In genomic region chr10:95756061-95756751, GRCh38 we compare ENCODE assay signal across 8 cellular contexts. TPM values are rescaled to one million over a fixed set of nuclear protein-coding genes. Genes with fewer than 3 reads are reported as not detected.
DNase-seq lines count a peak whose midpoint lies in the region; TF ChIP-seq lines count a peak whose summit lies in the region.

ENTPD1 (plus strand) TSS chr10:95756163; CDS start chr10:95756240, 77 bp downstream.

- no peaks in the 10 kb centered on the region for H3K9me3 Mint-ChIP-seq in endothelial cell (ENCODE audit: unreplicated experiment)

- no peaks in the 10 kb centered on the region for H3K27me3 ChIP-seq in muscle layer of duodenum (ENCODE audit: low read depth, low read length)

- no peaks in the 10 kb centered on the region for H3K4me1 ChIP-seq in muscle layer of duodenum (ENCODE audit: control insufficient read depth in 1 of 2, insufficient read depth in 2 of 2, low read length in 2 of 2)

- no peak for TF ChIP-seq CTCF in endothelial cell (IDR thresholded peaks at IDR 0.05; ENCODE audit: unreplicated experiment)

- in situ Hi-C loops in GM18951 (cut with MboI; ENCODE audit: low sequenced_read_pairs, unreplicated experiment): loop anchor here (10.0 kb wide), 2 partner anchors 79 to 369 kb away; no protein-coding TSS in a partner anchor

- H3K36me3 ChIP-seq in muscle layer of duodenum (ENCODE audit: control insufficient read depth in 1 of 2, insufficient read depth in 2 of 2, low read length in 2 of 2): no peaks in the 10 kb centered on the region

- peak within 1 kb of the TSS; percentile 89 for H3K4me3 Mint-ChIP-seq in endothelial cell (ENCODE audit: unreplicated experiment)

- TF ChIP-seq POLR2A in GM18951 (IDR thresholded peaks at IDR 0.05; ENCODE audit: extremely low read depth, insufficient read depth, insufficient read length): peak; percentile 93

- H3K27me3 Mint-ChIP-seq in endothelial cell (ENCODE audit: unreplicated experiment): peaks cover 5% of the 10 kb centered on the region

- H3K4me3 ChIP-seq in muscle layer of duodenum (ENCODE audit: low read depth in 1 of 2, low read length in 2 of 2): peak within 1 kb of the TSS; percentile 66 to 68

- peaks cover 44% of the 10 kb centered on the region for H3K4me1 Mint-ChIP-seq in endothelial cell (ENCODE audit: unreplicated experiment)

- H3K27ac ChIP-seq in muscle layer of duodenum (ENCODE audit: low read length): peak within 1 kb of the TSS; percentile 89

- peak within 1 kb of the TSS; percentile 81 for H3K27ac Mint-ChIP-seq in endothelial cell (ENCODE audit: unreplicated experiment)

- peak; percentile 43 for DNase-seq in NOMO-1 treated with dmso at 0.1 percent for 144 hours (lab: John Stamatoyannopoulos, UW; ENCODE audit: unreplicated experiment)
- no peak for DNase-seq in endothelial cell (ENCODE audit: low spot score)
- DNase-seq in NCI-H69 (lab: John Stamatoyannopoulos, UW): no peak
- no peak for DNase-seq in occipital lobe (lab: John Stamatoyannopoulos, UW)
- DNase-seq in NCI-H2081 (lab: John Stamatoyannopoulos, UW): no peak
- DNase-seq in COLO668 (lab: John Stamatoyannopoulos, UW; ENCODE audit: unreplicated experiment): no peak

- H3K36me3 Mint-ChIP-seq in endothelial cell (ENCODE audit: low read depth, unreplicated experiment): peaks cover 11% of the 10 kb centered on the region

- H3K9me3 ChIP-seq in muscle layer of duodenum (ENCODE audit: control insufficient read depth in 1 of 2, low read length in 2 of 2): no peaks in the 10 kb centered on the region

RNA-seq across cellular contexts. Expression of gene ENTPD1, which starts in this region (rescaled TPM):
- 102 TPM for total RNA-seq in endothelial cell (ENCODE audit: unreplicated experiment)
- total RNA-seq in occipital lobe: 9.4 TPM
